Comparison of ENCODE assay signal across 15 cellular contexts in the genomic region with DNA sequence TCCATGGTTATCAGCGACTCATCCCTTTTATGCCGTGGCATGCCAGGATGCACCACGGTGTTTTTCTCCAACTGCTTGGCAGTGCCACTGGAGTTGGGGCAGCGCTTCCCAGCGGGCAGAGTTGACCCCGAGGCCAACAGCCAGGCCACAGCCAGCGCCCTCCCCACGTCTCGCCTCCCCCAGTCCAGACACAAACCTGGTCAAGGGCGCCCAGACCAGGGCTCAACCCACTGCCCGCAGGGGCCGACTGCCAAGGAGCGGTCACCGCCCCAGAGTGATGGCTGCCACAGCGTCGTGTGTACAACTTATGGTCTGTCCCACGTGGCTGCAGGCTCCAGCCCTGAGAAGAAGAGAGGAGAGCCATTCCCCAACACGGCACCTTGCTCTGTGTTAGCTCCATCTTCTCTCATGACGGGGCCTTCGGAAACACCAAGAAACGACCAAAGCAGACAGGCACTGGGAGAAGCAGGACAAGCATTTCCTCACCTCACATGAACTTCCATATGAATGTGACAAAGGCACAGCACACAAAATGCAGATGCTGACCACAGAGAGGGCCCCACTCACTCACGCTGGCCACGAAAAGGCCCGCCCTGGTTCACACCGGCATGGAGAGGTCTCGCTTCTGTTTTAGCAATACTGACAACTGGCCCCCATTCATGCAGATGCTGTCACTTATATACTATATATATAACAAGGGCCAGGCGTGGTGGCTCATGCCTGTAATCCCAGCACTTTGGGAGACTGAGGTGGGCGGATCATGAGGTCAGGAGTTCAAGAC. TPM values are rescaled to one million over a fixed set of nuclear protein-coding genes. Genes with fewer than 3 reads are reported as not detected.
DNase-seq lines count a peak whose midpoint lies in the region; ATAC-seq and TF ChIP-seq lines count a peak whose summit lies in the region.
"Had no signal": no experiment of that assay in that cellular context is flagged by ENCODE, and none has a peak within 500 bp of the region (broad histone marks: within the 10 kb centered on the region; RNA-seq: fewer than 3 reads in every experiment).

No MANE protein-coding gene starts in this region.

- no peaks in the 10 kb centered on the region for H3K79me1 ChIP-seq in trophoblast cell (ENCODE audit: low read length)

- peak overlapping the region; percentile 8 for H3K18ac ChIP-seq in trophoblast cell (ENCODE audit: low read length)

- no peak for DNase-seq in activated CD4-positive, alpha-beta T cell treated with anti-CD3 and anti-CD28 coated beads for 36 hours
- DNase-seq in activated CD4-positive, alpha-beta T cell treated with anti-CD3 and anti-CD28 coated beads, Interleukin-2, amount 50 U/mL, for 48 hours = no peak
- DNase-seq in central memory CD4-positive, alpha-beta T cell = peak; percentile 17
- DNase-seq in trophoblast cell (no peak), mesothelial cell of epicardium (ENCODE audit: low spot score in 2 of 2, unreplicated experiment in 2 of 2) (no peak)
- DNase-seq: DMS79 treated with DMSO at 0.1 percent for 48 hours, NCI-H2081, OCI-M1, T1000 had no signal

- no peaks in the 10 kb centered on the region for H3K9me3 Mint-ChIP-seq in activated CD4-positive, alpha-beta T cell treated with anti-CD3 and anti-CD28 coated beads for 36 hours (ENCODE audit: low read depth)
- H3K9me3 Mint-ChIP-seq in IgD-negative memory B cell (no peaks in the 10 kb centered on the region), mesothelial cell of epicardium (no peaks in the 10 kb centered on the region)

- no peak overlapping the region for H3K9ac ChIP-seq in trophoblast cell (ENCODE audit: low read length)

- H3K79me2 ChIP-seq in trophoblast cell (ENCODE audit: control insufficient read depth, insufficient read depth, low read length, poor library complexity) = no peaks in the 10 kb centered on the region

- H3K36me3 ChIP-seq in trophoblast cell (ENCODE audit: control insufficient read depth in 1 of 2, insufficient read depth in 2 of 2, low read length in 2 of 2) = peaks cover 7 to 8% of the 10 kb centered on the region in 2 experiments

- H3K4me2 ChIP-seq in trophoblast cell (ENCODE audit: low read length) = no peak overlapping the region

- TF ChIP-seq CTCF in mesothelial cell of epicardium (IDR thresholded peaks at IDR 0.05; ENCODE audit: unreplicated experiment) = no peak

- H3K9me3 ChIP-seq in trophoblast cell (ENCODE audit: insufficient read depth, low read depth, low read length) = peaks cover 2% of the 10 kb centered on the region

- no peak overlapping the region for H2AFZ ChIP-seq in trophoblast cell (ENCODE audit: insufficient read depth, low read length, poor library complexity)

- no peak overlapping the region for H2BK5ac ChIP-seq in trophoblast cell (ENCODE audit: low read depth, low read length, poor library complexity)

- H3K27me3 ChIP-seq in trophoblast cell (ENCODE audit: insufficient read depth, low read length) = no peaks in the 10 kb centered on the region

- WGBS in trophoblast cell (ENCODE audit: extremely low coverage, insufficient coverage, insufficient read length) = no CpG with 5 or more reads among the region's 28 CpGs

- no peaks in the 10 kb centered on the region for H3K27me3 Mint-ChIP-seq in activated CD4-positive, alpha-beta T cell treated with anti-CD3 and anti-CD28 coated beads for 36 hours
- H3K27me3 Mint-ChIP-seq in IgD-negative memory B cell (no peaks in the 10 kb centered on the region), mesothelial cell of epicardium (ENCODE audit: low read depth) (no peaks in the 10 kb centered on the region)

- H3K4ac ChIP-seq in trophoblast cell (ENCODE audit: low read depth, low read length) = peak overlapping the region; percentile 9

- H3K36me3 Mint-ChIP-seq in activated CD4-positive, alpha-beta T cell treated with anti-CD3 and anti-CD28 coated beads for 36 hours (ENCODE audit: low read depth) = peaks cover 7% of the 10 kb centered on the region
- H3K36me3 Mint-ChIP-seq in IgD-negative memory B cell (peaks cover 2% of the 10 kb centered on the region), mesothelial cell of epicardium (no peaks in the 10 kb centered on the region)

- CTCF ChIA-PET in activated CD4-positive, alpha-beta T cell treated with anti-CD3 and anti-CD28 coated beads for 36 hours (lab: Charles Lee) = interaction anchor here (0.7 to 1.3 kb wide), 3 partner anchors 23 to 221 kb away, joined by 3 read pairs; no protein-coding TSS in a partner anchor

- H2AK5ac ChIP-seq in trophoblast cell (ENCODE audit: low read length) = no peak overlapping the region

- H4K91ac ChIP-seq in trophoblast cell (ENCODE audit: low read depth, low read length) = no peak overlapping the region

- no peak for ATAC-seq in activated CD4-positive, alpha-beta T cell treated with anti-CD3 and anti-CD28 coated beads for 36 hours
- no peak for ATAC-seq in HG03045 (IDR thresholded peaks at IDR 0.05; ENCODE audit: unreplicated experiment)
- no peak for ATAC-seq in GM19395 (IDR thresholded peaks at IDR 0.05; ENCODE audit: unreplicated experiment)

- no peak overlapping the region for H3K23ac ChIP-seq in trophoblast cell (ENCODE audit: low read length)

- no peak overlapping the region for H3K14ac ChIP-seq in trophoblast cell (ENCODE audit: low read length)

- H3K4me1 Mint-ChIP-seq in activated CD4-positive, alpha-beta T cell treated with anti-CD3 and anti-CD28 coated beads for 36 hours = peaks cover 44% of the 10 kb centered on the region
- peaks cover 26 to 28% (median 26%) of the 10 kb centered on the region in 3 donors for H3K4me1 Mint-ChIP-seq in IgD-negative memory B cell
- peaks cover 5% of the 10 kb centered on the region for H3K4me1 Mint-ChIP-seq in mesothelial cell of epicardium

- no peak overlapping the region for H2BK120ac ChIP-seq in trophoblast cell (ENCODE audit: insufficient read depth, low read length, poor library complexity)

- peak overlapping the region; percentile 49 for H3K4me3 Mint-ChIP-seq in activated CD4-positive, alpha-beta T cell treated with anti-CD3 and anti-CD28 coated beads for 36 hours
- H3K4me3 Mint-ChIP-seq in IgD-negative memory B cell (peak overlapping the region; percentile 62 to 92 (median 84)), mesothelial cell of epicardium (no peak overlapping the region)

- H3K4me1 ChIP-seq in trophoblast cell (ENCODE audit: control insufficient read depth in 1 of 2, insufficient read depth in 2 of 2, low read length in 2 of 2) = no peaks in the 10 kb centered on the region

- H4K8ac ChIP-seq in trophoblast cell (ENCODE audit: low read depth, low read length) = no peak overlapping the region

- H3K4me3 ChIP-seq in trophoblast cell (ENCODE audit: low read depth, low read length) = no peak overlapping the region

- POLR2A ChIA-PET in activated CD4-positive, alpha-beta T cell treated with anti-CD3 and anti-CD28 coated beads for 36 hours (lab: Charles Lee) = no interaction called here

- intact Hi-C loops in activated CD4-positive, alpha-beta T cell treated with anti-CD3 and anti-CD28 coated beads for 36 hours (cut with DNase I, micrococcal nuclease) = loop anchor here in 1 of 2 experiments (2.0 kb wide), 1 partner anchor 27 kb away; the partner anchor contains the start of gene AXIN1

- H4K12ac ChIP-seq in trophoblast cell (ENCODE audit: low read depth, low read length) = no peak overlapping the region

- H3K27ac Mint-ChIP-seq in activated CD4-positive, alpha-beta T cell treated with anti-CD3 and anti-CD28 coated beads for 36 hours = peak overlapping the region; percentile 42
- H3K27ac Mint-ChIP-seq in IgD-negative memory B cell (peak overlapping the region; percentile 84 to 93 (median 89)), mesothelial cell of epicardium (no peak overlapping the region)

- no peak overlapping the region for H3K27ac ChIP-seq in trophoblast cell (ENCODE audit: low read depth, low read length)

- no peak overlapping the region for H2BK12ac ChIP-seq in trophoblast cell (ENCODE audit: low read length)

RNA-seq across cellular contexts. Expression of gene AXIN1, which starts 27.0 kb away (rescaled TPM):
- total RNA-seq in activated CD4-positive, alpha-beta T cell treated with anti-CD3 and anti-CD28 coated beads for 36 hours = 10 to 100 TPM; 20.0 to 23.8 TPM
- 1.6 TPM for polyA plus RNA-seq in IgD-negative memory B cell
- polyA plus RNA-seq in trophoblast cell (2013) = 11.9 and 12.9 TPM in 2 replicates
- total RNA-seq in mesothelial cell of epicardium = 31.1 to 34.0 TPM (median 33.2 TPM) in 3 replicates

RNA-seq across cellular contexts. Expression of gene PDIA2, which starts 42.6 kb away (rescaled TPM):
- not detected for total RNA-seq in activated CD4-positive, alpha-beta T cell treated with anti-CD3 and anti-CD28 coated beads for 36 hours
- polyA plus RNA-seq in IgD-negative memory B cell = not detected
- 0.15 and 0.27 TPM in 2 replicates for polyA plus RNA-seq in trophoblast cell (2013)
- 2.1 to 3.3 TPM (median 2.7 TPM) in 3 replicates for total RNA-seq in mesothelial cell of epicardium
- total RNA-seq: A673, osteocyte had no signal

RNA-seq across cellular contexts. Expression of gene MRPL28, which starts 44.8 kb away (rescaled TPM):
- 10 to 100 TPM; 90.2 to 94.4 TPM for total RNA-seq in activated CD4-positive, alpha-beta T cell treated with anti-CD3 and anti-CD28 coated beads for 36 hours
- 69.8 TPM for polyA plus RNA-seq in IgD-negative memory B cell
- polyA plus RNA-seq in trophoblast cell (2013) = 61.1 and 61.4 TPM in 2 replicates
- 75.3 to 75.9 TPM (median 75.9 TPM) in 3 replicates for total RNA-seq in mesothelial cell of epicardium

RNA-seq across cellular contexts. Expression of gene ARHGDIG, which starts 45.2 kb away (rescaled TPM):
- total RNA-seq in activated CD4-positive, alpha-beta T cell treated with anti-CD3 and anti-CD28 coated beads for 36 hours = not detected
- polyA plus RNA-seq in IgD-negative memory B cell = not detected
- polyA plus RNA-seq in trophoblast cell (2013) = 0.22 and 0.24 TPM in 2 replicates
- 3.6 to 4.8 TPM (median 4.7 TPM) in 3 replicates for total RNA-seq in mesothelial cell of epicardium
- total RNA-seq: fibroblast of villous mesenchyme had no signal

RNA-seq across cellular contexts. Expression of gene RGS11, which starts 49.8 kb away (rescaled TPM):
- total RNA-seq in activated CD4-positive, alpha-beta T cell treated with anti-CD3 and anti-CD28 coated beads for 36 hours = under 1 TPM; 0.11 to 0.12 TPM
- not detected for polyA plus RNA-seq in IgD-negative memory B cell
- 0.01 and 0.10 TPM in 2 replicates for polyA plus RNA-seq in trophoblast cell (2013)
- 3.4 to 4.0 TPM (median 3.5 TPM) in 3 replicates for total RNA-seq in mesothelial cell of epicardium
- total RNA-seq: A673 had no signal
